11 cellular contexts compared by ENCODE assay signal in genomic region chr3:16373270-16373785, GRCh38.
DNase-seq lines count a peak whose midpoint lies in the region; ATAC-seq and TF ChIP-seq lines count a peak whose summit lies in the region.
"Had no signal": no experiment of that assay in that cellular context is flagged by ENCODE, and none has a peak within 500 bp of the region (broad histone marks: within the 10 kb centered on the region; RNA-seq: fewer than 3 reads in every experiment).

No MANE protein-coding gene starts in this region.

- H3K27ac ChIP-seq in OCI-LY7 (ENCODE audit: low read depth, low read length, poor library complexity, severe bottlenecking) (peak overlapping the region; percentile 99), right atrium auricular region (peak overlapping the region; percentile 40 to 61), thyroid gland (peak overlapping the region; percentile 87 to 94 (median 92))

- 51 to 71% methylated on average over 3 of the region's 3 CpGs for WGBS in thyroid gland, 2 donors

- no peak for ATAC-seq in GM21717 (IDR thresholded peaks at IDR 0.05; ENCODE audit: unreplicated experiment)

- no TSS peak for BruUV-seq in OCI-LY7 (replicated peaks; lab: Mats Ljungman, UMichigan)

- H3K27ac Mint-ChIP-seq in activated T-cell treated with anti-CD3 and anti-CD28 coated beads, Interleukin-2, amount 50 U/mL, for 24 hours = peak overlapping the region; percentile 86

- H3K27me3 Mint-ChIP-seq in activated T-cell treated with anti-CD3 and anti-CD28 coated beads, Interleukin-2, amount 50 U/mL, for 24 hours = no peaks in the 10 kb centered on the region

- no peak for DNase-seq in activated T-cell treated with anti-CD3 and anti-CD28 coated beads, Interleukin-2, amount 50 U/mL, for 24 hours
- DNase-seq in activated T-cell treated with anti-CD3 and anti-CD28 coated beads for 4 hours (no peak), OCI-LY7 (ENCODE audit: low spot score) (peak; percentile 52), right atrium auricular region (ENCODE audit: low spot score) (no peak), thyroid gland (no peak), HT-29 (ENCODE audit: low spot score) (no peak), cerebellar nuclear complex (lab: John Stamatoyannopoulos, UW) (no peak)
- DNase-seq: mammary epithelial cell; NCI-H524; stimulated activated naive CD4-positive, alpha-beta T cell treated with Interleukin-2 at 50 U/mL for 16 hours had no signal

- H3K27me3 ChIP-seq in right atrium auricular region (no peaks in the 10 kb centered on the region), thyroid gland (no peaks in the 10 kb centered on the region)

- peaks cover 85% of the 10 kb centered on the region for H3K36me3 ChIP-seq in OCI-LY7 (ENCODE audit: insufficient read depth, low read length)
- H3K36me3 ChIP-seq in right atrium auricular region = no peaks in the 10 kb centered on the region
- peaks cover 4 to 8% of the 10 kb centered on the region in 2 donors for H3K36me3 ChIP-seq in thyroid gland

- H3K9me3 ChIP-seq in OCI-LY7 (ENCODE audit: low read length) (no peaks in the 10 kb centered on the region), right atrium auricular region (no peaks in the 10 kb centered on the region), thyroid gland (no peaks in the 10 kb centered on the region)

- intact Hi-C loops in OCI-LY7 (cut with micrococcal nuclease; ENCODE audit: unreplicated experiment) (loop anchor here (5.0 to 10.0 kb wide), 3 partner anchors 539 to 1689 kb away; partner anchors contain the start of gene TBC1D5), thyroid gland (cut with DNase I) (no loop called here)

- H4K20me1 ChIP-seq in OCI-LY7 (ENCODE audit: insufficient read depth, low read length) = no peaks in the 10 kb centered on the region

- no peak overlapping the region for H3K4me3 Mint-ChIP-seq in activated T-cell treated with anti-CD3 and anti-CD28 coated beads, Interleukin-2, amount 50 U/mL, for 24 hours

- peak; percentile 50 for TF ChIP-seq CTCF in OCI-LY7 (conservative IDR thresholded peaks at IDR 0.05; ENCODE audit: low read length)
- TF ChIP-seq CTCF in right atrium auricular region (IDR thresholded peaks at IDR 0.05) = no peak
- TF ChIP-seq CTCF in thyroid gland (IDR thresholded peaks at IDR 0.05) = no peak

- CTCF ChIA-PET in OCI-LY7 (lab: Charles Lee; ENCODE audit: unreplicated experiment) = interaction anchor here (1.0 kb wide), 1 partner anchor 9 kb away, joined by 3 read pairs; no protein-coding TSS in a partner anchor

- peaks cover 100% of the 10 kb centered on the region for H3K36me3 Mint-ChIP-seq in activated T-cell treated with anti-CD3 and anti-CD28 coated beads, Interleukin-2, amount 50 U/mL, for 24 hours (ENCODE audit: low read depth)

- H3K9me3 Mint-ChIP-seq in activated T-cell treated with anti-CD3 and anti-CD28 coated beads, Interleukin-2, amount 50 U/mL, for 24 hours = peaks cover 5% of the 10 kb centered on the region

- H2AFZ ChIP-seq in OCI-LY7 (ENCODE audit: low read length) = no peak overlapping the region

- peak overlapping the region; percentile 71 for H3K4me2 ChIP-seq in OCI-LY7 (ENCODE audit: low read length)

- POLR2A ChIA-PET in OCI-LY7 (lab: Charles Lee) = interaction anchor here (0.7 to 3.8 kb wide), 4 partner anchors 58 to 145 kb away, joined by 3 to 31 read pairs (median 3); no protein-coding TSS in a partner anchor

- no peaks in the 10 kb centered on the region for H3K9me2 ChIP-seq in OCI-LY7 (ENCODE audit: insufficient read depth, low read length)

- H3K4me1 ChIP-seq in OCI-LY7 (ENCODE audit: insufficient read depth, low read length, poor library complexity, severe bottlenecking) (peaks cover 84% of the 10 kb centered on the region), right atrium auricular region (peaks cover 0 to 75% of the 10 kb centered on the region in 2 donors), thyroid gland (peaks cover 75 to 80% of the 10 kb centered on the region in 2 donors)

- TF ChIP-seq POLR2A in thyroid gland (IDR thresholded peaks at IDR 0.05) = no peak

- H3K4me3 ChIP-seq in OCI-LY7 (ENCODE audit: low read depth, low read length, poor library complexity, severe bottlenecking) (peak overlapping the region; percentile 43), right atrium auricular region (no peak overlapping the region), thyroid gland (replicated peaks in 1 of 3) (no peak overlapping the region)

- peaks cover 93% of the 10 kb centered on the region for H3K4me1 Mint-ChIP-seq in activated T-cell treated with anti-CD3 and anti-CD28 coated beads, Interleukin-2, amount 50 U/mL, for 24 hours (ENCODE audit: low read depth)

- peaks cover 65% of the 10 kb centered on the region; the same call in 1 of the 2 replicates for H3K79me2 ChIP-seq in OCI-LY7 (ENCODE audit: insufficient read depth, low read depth, low read length)
